Comparison of ENCODE assay signal across 1 cellular context in genomic region chr2:197274349-197274748, GRCh38.
TF ChIP-seq lines count a peak whose summit lies in the region.

No MANE protein-coding gene starts in this region.

TF ChIP-seq in HepG2, 621 proteins besides CTCF, POLR2A, EP300 and RAD21:
- TF ChIP-seq, protein P1, sequence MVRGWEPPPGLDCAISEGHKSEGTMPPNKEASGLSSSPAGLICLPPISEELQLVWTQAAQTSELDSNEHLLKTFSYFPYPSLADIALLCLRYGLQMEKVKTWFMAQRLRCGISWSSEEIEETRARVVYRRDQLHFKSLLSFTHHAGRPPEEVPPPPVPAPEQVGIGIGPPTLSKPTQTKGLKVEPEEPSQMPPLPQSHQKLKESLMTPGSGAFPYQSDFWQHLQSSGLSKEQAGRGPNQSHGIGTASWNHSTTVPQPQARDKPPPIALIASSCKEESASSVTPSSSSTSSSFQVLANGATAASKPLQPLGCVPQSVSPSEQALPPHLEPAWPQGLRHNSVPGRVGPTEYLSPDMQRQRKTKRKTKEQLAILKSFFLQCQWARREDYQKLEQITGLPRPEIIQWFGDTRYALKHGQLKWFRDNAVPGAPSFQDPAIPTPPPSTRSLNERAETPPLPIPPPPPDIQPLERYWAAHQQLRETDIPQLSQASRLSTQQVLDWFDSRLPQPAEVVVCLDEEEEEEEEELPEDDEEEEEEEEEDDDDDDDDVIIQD (CRISPR knock-in tag; IDR thresholded peaks at IDR 0.05; ENCODE audit: low read depth), result no peak
- TF ChIP-seq AGO2 (optimal IDR thresholded peaks at IDR 0.05; ENCODE audit: low read depth, low read length), result no peak
- no peak for TF ChIP-seq ZNF225 (CRISPR knock-in tag; IDR thresholded peaks at IDR 0.05)
- no peak for TF ChIP-seq MTA3 (CRISPR knock-in tag; IDR thresholded peaks at IDR 0.05)
- TF ChIP-seq HCFC1 (IDR thresholded peaks at IDR 0.05; ENCODE audit: low read depth, low read length), result no peak
- TF ChIP-seq BCL6 (CRISPR knock-in tag; IDR thresholded peaks at IDR 0.05), result no peak
- no peak for TF ChIP-seq ZSCAN9 (CRISPR knock-in tag; IDR thresholded peaks at IDR 0.05; ENCODE audit: borderline replicate concordance)
- TF ChIP-seq KLF6 (CRISPR knock-in tag; IDR thresholded peaks at IDR 0.05), result no peak
- TF ChIP-seq GATAD2A (CRISPR knock-in tag; IDR thresholded peaks at IDR 0.05), result no peak
- no peak for TF ChIP-seq ZNF335 (CRISPR knock-in tag; IDR thresholded peaks at IDR 0.05)
- TF ChIP-seq, protein P2, sequence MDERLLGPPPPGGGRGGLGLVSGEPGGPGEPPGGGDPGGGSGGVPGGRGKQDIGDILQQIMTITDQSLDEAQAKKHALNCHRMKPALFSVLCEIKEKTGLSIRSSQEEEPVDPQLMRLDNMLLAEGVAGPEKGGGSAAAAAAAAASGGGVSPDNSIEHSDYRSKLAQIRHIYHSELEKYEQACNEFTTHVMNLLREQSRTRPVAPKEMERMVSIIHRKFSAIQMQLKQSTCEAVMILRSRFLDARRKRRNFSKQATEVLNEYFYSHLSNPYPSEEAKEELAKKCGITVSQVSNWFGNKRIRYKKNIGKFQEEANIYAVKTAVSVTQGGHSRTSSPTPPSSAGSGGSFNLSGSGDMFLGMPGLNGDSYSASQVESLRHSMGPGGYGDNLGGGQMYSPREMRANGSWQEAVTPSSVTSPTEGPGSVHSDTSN (CRISPR knock-in tag; IDR thresholded peaks at IDR 0.05), result no peak
- no peak for TF ChIP-seq ZNF619 (CRISPR knock-in tag; IDR thresholded peaks at IDR 0.05)
- TF ChIP-seq HES4 (CRISPR knock-in tag; IDR thresholded peaks at IDR 0.05; ENCODE audit: borderline replicate concordance), result no peak
